Comparison of ENCODE assay signal across 20 cellular contexts in the genomic region with DNA sequence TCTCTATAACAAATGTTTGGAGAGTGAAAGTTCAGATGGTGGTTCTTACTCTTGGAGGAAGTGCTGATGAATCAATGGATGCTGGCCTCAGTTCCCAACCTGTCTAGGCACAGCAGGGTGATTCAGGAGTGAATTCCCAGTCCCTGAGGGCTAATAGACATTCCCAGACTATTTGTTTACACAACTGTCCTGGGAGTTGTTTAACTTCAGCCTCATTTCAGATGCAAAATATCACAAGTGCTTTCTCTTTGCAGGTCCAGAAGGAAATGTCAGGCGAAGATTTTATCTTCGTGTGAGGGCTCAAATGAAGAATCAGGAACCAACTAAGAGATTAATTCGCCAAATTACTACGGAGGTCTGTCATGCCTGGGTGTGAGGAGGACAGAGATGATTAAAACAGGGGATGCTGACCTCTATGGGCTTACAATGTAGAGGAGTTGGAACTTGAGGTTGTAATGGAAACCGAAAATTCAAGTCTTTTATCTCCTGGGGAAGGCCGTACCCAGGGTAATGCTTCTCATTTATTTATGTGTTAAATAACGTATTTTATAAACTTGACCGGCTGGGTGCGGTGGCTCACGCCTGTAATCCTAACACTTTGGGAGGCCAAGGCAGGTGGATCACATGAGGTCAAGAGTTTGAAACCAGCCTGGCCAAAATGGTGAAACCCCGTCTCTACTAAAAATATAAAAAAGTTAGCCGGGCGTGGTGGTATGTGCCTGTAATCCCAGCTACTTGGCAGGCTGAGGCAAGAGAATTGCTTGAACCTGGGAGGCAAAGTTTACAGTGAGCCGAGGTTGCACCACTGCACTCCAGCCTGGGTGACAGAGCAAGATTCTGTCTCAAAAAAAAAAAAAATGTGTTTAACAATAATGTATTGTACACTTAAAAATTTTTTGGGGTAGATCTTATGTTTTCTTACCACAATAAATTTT. TPM values are rescaled to one million over a fixed set of nuclear protein-coding genes. Genes with fewer than 3 reads are reported as not detected.
DNase-seq lines count a peak whose midpoint lies in the region; ATAC-seq, FAIRE-seq and TF ChIP-seq lines count a peak whose summit lies in the region.
"Had no signal": no experiment of that assay in that cellular context is flagged by ENCODE, and none has a peak within 500 bp of the region (broad histone marks: within the 10 kb centered on the region; RNA-seq: fewer than 3 reads in every experiment).

No MANE protein-coding gene starts in this region.

- CTCF ChIA-PET in activated CD4-positive, alpha-beta memory T cell treated with anti-CD3 and anti-CD28 coated beads, Interleukin-2, amount 10 ng/mL, durations not matched to agents 7 days and 5 days (lab: Charles Lee) = interaction anchor here (0.9 kb wide), 1 partner anchor 42 kb away, joined by 3 read pairs; no protein-coding TSS in a partner anchor

- intact Hi-C loops in sciatic nerve (cut with DNase I) = no loop called here

- peaks cover under 1% of the 10 kb centered on the region for H3K9me3 Mint-ChIP-seq in memory B cell
- H3K9me3 Mint-ChIP-seq in activated CD4-positive, alpha-beta memory T cell treated with anti-CD3 and anti-CD28 coated beads, Interleukin-2, amount 10 ng/mL, durations not matched to agents 7 days and 5 days = peaks cover 3% of the 10 kb centered on the region

- no peak for ATAC-seq in memory B cell (ENCODE audit: low read depth)
- ATAC-seq in HG03196 (IDR thresholded peaks at IDR 0.05; ENCODE audit: unreplicated experiment) = no peak
- ATAC-seq in sciatic nerve = no peak
- ATAC-seq in GM18505 (IDR thresholded peaks at IDR 0.05; ENCODE audit: unreplicated experiment) = no peak
- ATAC-seq: heart left ventricle; naive thymus-derived CD8-positive, alpha-beta T cell; pancreas had no signal

- POLR2A ChIA-PET in activated CD4-positive, alpha-beta memory T cell treated with anti-CD3 and anti-CD28 coated beads, Interleukin-2, amount 10 ng/mL, durations not matched to agents 7 days and 5 days (lab: Charles Lee) = no interaction called here

- no peak overlapping the region for H3K4me3 Mint-ChIP-seq in memory B cell
- no peak overlapping the region for H3K4me3 Mint-ChIP-seq in activated CD4-positive, alpha-beta memory T cell treated with anti-CD3 and anti-CD28 coated beads, Interleukin-2, amount 10 ng/mL, durations not matched to agents 7 days and 5 days
- H3K4me3 Mint-ChIP-seq: HFFc6; naive thymus-derived CD8-positive, alpha-beta T cell had no signal

- H3K27me3 ChIP-seq in MG63 = no peaks in the 10 kb centered on the region
- H3K27me3 ChIP-seq: cardiac muscle cell, esophagus muscularis mucosa, heart left ventricle, pancreas had no signal

- peaks cover 2% of the 10 kb centered on the region for H3K36me3 Mint-ChIP-seq in memory B cell
- peaks cover under 1% of the 10 kb centered on the region for H3K36me3 Mint-ChIP-seq in activated CD4-positive, alpha-beta memory T cell treated with anti-CD3 and anti-CD28 coated beads, Interleukin-2, amount 10 ng/mL, durations not matched to agents 7 days and 5 days (ENCODE audit: low read depth)

- DNase-seq in GM12865 (ENCODE audit: low read depth) = peak; percentile 69
- DNase-seq in MG63 = peak; percentile 37
- no peak for DNase-seq in memory B cell (ENCODE audit: low spot score in 2 of 2)
- DNase-seq in sciatic nerve (ENCODE audit: low spot score) = no peak
- DNase-seq in activated CD4-positive, alpha-beta memory T cell treated with anti-CD3 and anti-CD28 coated beads, Interleukin-2, amount 10 ng/mL, durations not matched to agents 7 days and 5 days = no peak
- DNase-seq: activated CD4-positive, CD25-positive, alpha-beta regulatory T cell treated with anti-CD3 and anti-CD28 coated beads, Interleukin-2, amount 50 U/mL, for 72 hours; heart left ventricle; HFFc6; MV-4-11; naive thymus-derived CD8-positive, alpha-beta T cell; NCI-H2081; NCI-H524 treated with DMSO at 0.1 percent for 48 hours; pancreas; PC-9; stimulated activated CD4-positive, alpha-beta T cell treated with anti-CD3 and anti-CD28 coated beads, Interleukin-2, amount 100 ng/mL, for 48 hours had no signal

- H3K27ac Mint-ChIP-seq in memory B cell = peak overlapping the region; percentile 9
- H3K27ac Mint-ChIP-seq in activated CD4-positive, alpha-beta memory T cell treated with anti-CD3 and anti-CD28 coated beads, Interleukin-2, amount 10 ng/mL, durations not matched to agents 7 days and 5 days = no peak overlapping the region
- H3K27ac Mint-ChIP-seq: HFFc6 had no signal

- no peaks in the 10 kb centered on the region for H3K36me3 ChIP-seq in MG63
- H3K36me3 ChIP-seq: cardiac muscle cell, esophagus muscularis mucosa, heart left ventricle, pancreas had no signal

- no peak for TF ChIP-seq CTCF in GM12865 (IDR thresholded peaks at IDR 0.05; ENCODE audit: insufficient read depth, low read depth, low read length, missing control alignments)

- H3K9me3 ChIP-seq in MG63 = no peaks in the 10 kb centered on the region
- H3K9me3 ChIP-seq: pancreas had no signal

- H3K4me3 ChIP-seq in GM12865 (ENCODE audit: low read depth, low read length) = peak overlapping the region; percentile 15; the same call in 1 of the 2 replicates
- no peak overlapping the region for H3K4me3 ChIP-seq in MG63
- H3K4me3 ChIP-seq: cardiac muscle cell, esophagus muscularis mucosa, heart left ventricle, pancreas, PC-9 had no signal

- H3K4me1 Mint-ChIP-seq in memory B cell = peaks cover 26% of the 10 kb centered on the region
- peaks cover 39% of the 10 kb centered on the region for H3K4me1 Mint-ChIP-seq in activated CD4-positive, alpha-beta memory T cell treated with anti-CD3 and anti-CD28 coated beads, Interleukin-2, amount 10 ng/mL, durations not matched to agents 7 days and 5 days

- FAIRE-seq in endometrium (lab: Jason Lieb, UNC) = peak; percentile 83
- FAIRE-seq: pancreas had no signal

- H3K27me3 Mint-ChIP-seq in memory B cell = no peaks in the 10 kb centered on the region
- H3K27me3 Mint-ChIP-seq in activated CD4-positive, alpha-beta memory T cell treated with anti-CD3 and anti-CD28 coated beads, Interleukin-2, amount 10 ng/mL, durations not matched to agents 7 days and 5 days = no peaks in the 10 kb centered on the region
- H3K27me3 Mint-ChIP-seq: naive thymus-derived CD8-positive, alpha-beta T cell had no signal

- no peak for TF ChIP-seq POLR2A in GM18505 (IDR thresholded peaks at IDR 0.05; ENCODE audit: borderline replicate concordance, extremely low read depth, insufficient read depth, insufficient read length)

RNA-seq across cellular contexts. Expression of gene SLC1A4, which starts 38.7 kb away (rescaled TPM):
- 18.6 and 21.1 TPM in 2 replicates for total RNA-seq in MG63 (2014; rRNA removed; shearing (Covaris generic); ENCODE audit: low replicate concordance)
- total RNA-seq in sciatic nerve = 14.3 TPM
- 10 to 100 TPM; 75.1 to 79.7 TPM for total RNA-seq in activated CD4-positive, alpha-beta memory T cell treated with anti-CD3 and anti-CD28 coated beads, Interleukin-2, amount 10 ng/mL, durations not matched to agents 7 days and 5 days

Comparison
In these comparisons a context has a peak if more than half of its experiments do, and no peak if none do; other contexts are left out.
1. DNase-seq: peak in GM12865 (single experiment) and MG63 (single experiment); none in memory B cell (0 of 2), sciatic nerve (single experiment) and activated CD4-positive, alpha-beta memory T cell treated with anti-CD3 and anti-CD28 coated beads, Interleukin-2, amount 10 ng/mL, durations not matched to agents 7 days and 5 days (single experiment).